ENCODE assay signal across 19 cellular contexts in the genomic region with DNA sequence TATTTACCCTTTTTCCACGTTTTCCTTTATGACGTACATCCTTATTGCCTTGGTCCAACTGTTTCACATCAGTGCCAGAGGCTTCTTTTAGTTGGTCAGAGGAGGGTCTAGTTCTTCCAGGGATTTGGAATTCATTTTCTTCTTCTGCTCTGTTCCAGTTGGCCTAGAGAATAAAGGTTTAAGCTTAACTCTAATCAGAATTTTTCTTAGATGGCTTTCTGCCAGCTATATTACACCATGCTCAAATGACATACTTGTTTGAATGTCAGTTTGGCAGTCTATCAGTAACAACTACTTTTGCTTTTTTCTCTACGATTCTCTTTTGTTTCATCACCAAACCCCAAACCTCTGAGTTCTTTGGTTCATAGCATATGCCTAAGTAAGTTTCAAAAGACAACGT. TPM values are rescaled to one million over a fixed set of nuclear protein-coding genes. Genes with fewer than 3 reads are reported as not detected.
DNase-seq lines count a peak whose midpoint lies in the region; ATAC-seq and TF ChIP-seq lines count a peak whose summit lies in the region.
"Had no signal": no experiment of that assay in that cellular context is flagged by ENCODE, and none has a peak within 500 bp of the region (broad histone marks: within the 10 kb centered on the region; RNA-seq: fewer than 3 reads in every experiment).

No MANE protein-coding gene starts in this region.

- no peaks in the 10 kb centered on the region for H3K27me3 ChIP-seq in IMR-90 (ENCODE audit: control insufficient read depth, insufficient read depth, low read length)
- no peaks in the 10 kb centered on the region for H3K27me3 ChIP-seq in lung (ENCODE audit: control insufficient read depth, insufficient read depth)
- H3K27me3 ChIP-seq in stomach, result no peaks in the 10 kb centered on the region
- no peaks in the 10 kb centered on the region for H3K27me3 ChIP-seq in upper lobe of left lung
- H3K27me3 ChIP-seq in esophagus muscularis mucosa, result no peaks in the 10 kb centered on the region

- in situ Hi-C loops in IMR-90 (cut with MboI; ENCODE audit: low sequenced_read_pairs), result loop anchor here (25.0 kb wide), 1 partner anchor 658 kb away; a partner anchor contains a TSS

- H2BK20ac ChIP-seq in IMR-90 (ENCODE audit: low read depth, low read length), result no peak overlapping the region

- POLR2A ChIA-PET in HEK293 (lab: Yijun Ruan, JAX) (interaction anchor here (0.6 kb wide), 1 partner anchor 21 kb away, joined by 3 read pairs; no protein-coding TSS in a partner anchor), IMR-90 (lab: Charles Lee; ENCODE audit: unreplicated experiment) (no interaction called here)

- no TSS peak for BruUV-seq in IMR-90 (replicated peaks; lab: Mats Ljungman, UMichigan)

- H3K36me3 ChIP-seq in HEK293 (ENCODE audit: control insufficient read depth in 2 of 2, insufficient read depth in 1 of 2, low read length in 2 of 2), result peaks cover 27 to 59% of the 10 kb centered on the region in 2 experiments
- H3K36me3 ChIP-seq in IMR-90 (ENCODE audit: control insufficient read depth, insufficient read depth, low read length), result peaks cover 37% of the 10 kb centered on the region
- peaks cover 8 to 11% of the 10 kb centered on the region in 2 donors for H3K36me3 ChIP-seq in lung (ENCODE audit: control insufficient read depth in 2 of 2, insufficient read depth in 2 of 2, low read length in 2 of 2)
- H3K36me3 ChIP-seq in stomach, result peaks cover 22 to 74% (median 69%) of the 10 kb centered on the region in 4 donors
- H3K36me3 ChIP-seq in upper lobe of left lung, result peaks cover 3 to 75% (median 23%) of the 10 kb centered on the region in 4 donors
- H3K36me3 ChIP-seq in esophagus muscularis mucosa, result peaks cover 38 to 73% (median 57%) of the 10 kb centered on the region in 4 donors

- no peaks in the 10 kb centered on the region for H3K9me3 ChIP-seq in HEK293 (ENCODE audit: control insufficient read depth, insufficient read depth, low read depth, low read length)
- H3K9me3 ChIP-seq in IMR-90 (ENCODE audit: control insufficient read depth, insufficient read depth, low read length), result no peaks in the 10 kb centered on the region
- no peaks in the 10 kb centered on the region for H3K9me3 ChIP-seq in lung (ENCODE audit: control insufficient read depth in 2 of 2, insufficient read depth in 1 of 2, low read length in 1 of 2)
- H3K9me3 ChIP-seq in stomach, result no peaks in the 10 kb centered on the region
- H3K9me3 ChIP-seq in upper lobe of left lung, result no peaks in the 10 kb centered on the region
- H3K9me3 ChIP-seq in esophagus muscularis mucosa, result no peaks in the 10 kb centered on the region

- H2BK5ac ChIP-seq in IMR-90 (ENCODE audit: low read depth, low read length, poor library complexity, severe bottlenecking), result no peak overlapping the region

- no peaks in the 10 kb centered on the region for H3K9me1 ChIP-seq in IMR-90 (ENCODE audit: insufficient read depth, low read length)

- peaks cover 3% of the 10 kb centered on the region; the same call in 1 of the 2 replicates for H3K4me1 ChIP-seq in HEK293 (ENCODE audit: control insufficient read depth, insufficient read depth, low read length)
- H3K4me1 ChIP-seq in IMR-90 (ENCODE audit: control insufficient read depth, insufficient read depth, low read length), result no peaks in the 10 kb centered on the region; the same call in 1 of the 2 replicates
- H3K4me1 ChIP-seq in lung (ENCODE audit: control insufficient read depth in 2 of 2, insufficient read depth in 2 of 2, low read length in 2 of 2), result peaks cover 1 to 3% of the 10 kb centered on the region in 2 donors
- H3K4me1 ChIP-seq in stomach, result peaks cover 0 to 30% (median 20%) of the 10 kb centered on the region in 4 donors
- peaks cover 0 to 16% (median 6%) of the 10 kb centered on the region in 4 donors for H3K4me1 ChIP-seq in upper lobe of left lung
- peaks cover 8 to 45% (median 35%) of the 10 kb centered on the region in 4 donors for H3K4me1 ChIP-seq in esophagus muscularis mucosa

- H3K27ac ChIP-seq in HEK293 (ENCODE audit: extremely low read depth, low read depth, low read length) (no peak overlapping the region), IMR-90 (ENCODE audit: insufficient read depth, low read length) (no peak overlapping the region), lung (ENCODE audit: low read depth in 1 of 2, low read length in 1 of 2) (no peak overlapping the region), stomach (no peak overlapping the region), upper lobe of left lung (no peak overlapping the region), esophagus muscularis mucosa (replicated peaks in 1 of 4) (no peak overlapping the region)
- H3K27ac ChIP-seq: C4-2B, GM23248 had no signal

- no peak overlapping the region for H3K4me3 ChIP-seq in HEK293 (ENCODE audit: low read depth, low read length)
- no peak overlapping the region for H3K4me3 ChIP-seq in IMR-90 (ENCODE audit: insufficient read depth, low read depth, low read length)
- H3K4me3 ChIP-seq in epithelial cell of esophagus (ENCODE audit: low read length), result no peak overlapping the region
- H3K4me3 ChIP-seq in lung, result no peak overlapping the region
- no peak overlapping the region for H3K4me3 ChIP-seq in stomach
- no peak overlapping the region for H3K4me3 ChIP-seq in upper lobe of left lung
- no peak overlapping the region for H3K4me3 ChIP-seq in esophagus muscularis mucosa
- H3K4me3 ChIP-seq: GM23248 had no signal

- no peak overlapping the region for H4K91ac ChIP-seq in IMR-90 (ENCODE audit: insufficient read depth, low read depth, low read length)

- H2AK5ac ChIP-seq in IMR-90 (ENCODE audit: low read depth, low read length), result no peak overlapping the region

- no peak overlapping the region for H4K8ac ChIP-seq in IMR-90 (ENCODE audit: low read depth in 2 of 2, low read length in 2 of 2)

- CTCF ChIA-PET in HEK293 (lab: Yijun Ruan, JAX), result no interaction called here
- CTCF ChIA-PET in IMR-90 (lab: Yijun Ruan, JAX), result no interaction called here

- H2AK9ac ChIP-seq in IMR-90 (replicated peaks; ENCODE audit: low read depth, low read length, poor library complexity), result no peak overlapping the region

- H3K14ac ChIP-seq in IMR-90 (replicated peaks; ENCODE audit: low read depth, low read length), result no peak overlapping the region

- TF ChIP-seq POLR2A in IMR-90 (IDR thresholded peaks at IDR 0.05; ENCODE audit: low read depth, low read length), result no peak
- no peak for TF ChIP-seq POLR2A in stomach (IDR thresholded peaks at IDR 0.05)
- no peak for TF ChIP-seq POLR2A in upper lobe of left lung (IDR thresholded peaks at IDR 0.05)
- TF ChIP-seq POLR2A in esophagus muscularis mucosa (IDR thresholded peaks at IDR 0.05; ENCODE audit: low read depth), result no peak

- peaks cover 13 to 39% of the 10 kb centered on the region in 2 experiments for H3K79me1 ChIP-seq in IMR-90 (ENCODE audit: low read depth in 1 of 2, low read length in 2 of 2)

- no peak overlapping the region for H3K9ac ChIP-seq in IMR-90 (ENCODE audit: low read depth, low read length)
- H3K9ac ChIP-seq: GM23248 had no signal

- H3K23ac ChIP-seq in IMR-90 (ENCODE audit: low read depth, low read length), result no peak overlapping the region

- no peak for TF ChIP-seq RAD21 in IMR-90 (IDR thresholded peaks at IDR 0.05; ENCODE audit: low read length)

- H2AFZ ChIP-seq in IMR-90 (replicated peaks; ENCODE audit: low read length, poor library complexity), result no peak overlapping the region
- H2AFZ ChIP-seq: GM23248 had no signal

- intact Hi-C loops in IMR-90 (cut with micrococcal nuclease) (no loop called here), stomach (cut with DNase I; ENCODE audit: low total_unique reads) (no loop called here), esophagus muscularis mucosa (cut with DNase I) (no loop called here)

- H2BK120ac ChIP-seq in IMR-90 (ENCODE audit: low read depth, low read length), result no peak overlapping the region

- H4K20me1 ChIP-seq in IMR-90 (ENCODE audit: insufficient read depth, low read length), result peaks cover 10% of the 10 kb centered on the region; the same call in 1 of the 2 replicates

- no peak overlapping the region for H2BK15ac ChIP-seq in IMR-90 (ENCODE audit: low read depth, low read length)

- H3K4ac ChIP-seq in IMR-90 (ENCODE audit: low read depth, low read length), result no peak overlapping the region

- TF ChIP-seq CTCF in HEK293 (tag by site-specific recombination; IDR thresholded peaks at IDR 0.05) (no peak), IMR-90 (conservative IDR thresholded peaks at IDR 0.05; ENCODE audit: low read depth, low read length) (no peak), epithelial cell of esophagus (IDR thresholded peaks at IDR 0.05; ENCODE audit: insufficient read depth, low read depth, low read length, missing control alignments) (no peak), lung (IDR thresholded peaks at IDR 0.05; ENCODE audit: control extremely low read depth, extremely low read depth) (no peak), stomach (IDR thresholded peaks at IDR 0.05) (no peak), upper lobe of left lung (IDR thresholded peaks at IDR 0.05) (no peak), esophagus muscularis mucosa (IDR thresholded peaks at IDR 0.05) (no peak)

- no peak overlapping the region for H4K5ac ChIP-seq in IMR-90 (ENCODE audit: low read depth, low read length)

- peak; percentile 46 for DNase-seq in IMR-90
- peak; percentile 4 for DNase-seq in epithelial cell of esophagus (ENCODE audit: low read depth)
- no peak for DNase-seq in lung (ENCODE audit: low spot score)
- no peak for DNase-seq in stomach
- DNase-seq in upper lobe of left lung, result no peak
- DNase-seq in esophagus muscularis mucosa (ENCODE audit: extremely low spot score), result no peak
- DNase-seq: AML-193, GM23248, HCEC 1CT, NCI-H1105 treated with DMSO at 0.1 percent for 48 hours, NCI-H1694, NCI-H2081 treated with DMSO at 0.1 percent for 48 hours, NCI-H2227 treated with DMSO at 0.1 percent for 48 hours, NCI-H510A treated with DMSO at 0.1 percent for 48 hours, NCI-H774, PC-3, RPMI8226 had no signal

- dilution Hi-C loops in IMR-90 (cut with HindIII; ENCODE audit: low sequenced_read_pairs, unreplicated experiment), result no loop called here

- ATAC-seq in IMR-90 (ENCODE audit: low read depth), result no peak
- peak; percentile 19 for ATAC-seq in lung (ENCODE audit: insufficient read depth, low FRiP score)
- ATAC-seq in upper lobe of left lung (ENCODE audit: low FRiP score in 2 of 2), result no peak
- ATAC-seq: PC-3 had no signal

- no CpG with 5 or more reads among the region's 4 CpGs for WGBS in IMR-90 (ENCODE audit: extremely low coverage in 2 of 2, insufficient read length in 1 of 2), 2 experiments
- 66 to 68% methylated on average over 4 of the region's 4 CpGs for WGBS in lung, 2 donors
- 61 to 72% (median 63%) methylated on average over 4 of the region's 4 CpGs for WGBS in stomach, 5 donors
- 68 to 75% methylated on average over 4 of the region's 4 CpGs for WGBS in upper lobe of left lung, 2 donors
- WGBS in esophagus muscularis mucosa, result 62% methylated on average over 4 of the region's 4 CpGs

- no peak overlapping the region for H3K4me2 ChIP-seq in IMR-90 (ENCODE audit: low read depth, low read length)

- H3K18ac ChIP-seq in IMR-90 (ENCODE audit: low read depth, low read length), result no peak overlapping the region

- TF ChIP-seq EP300 in stomach (IDR thresholded peaks at IDR 0.05), result no peak
- no peak for TF ChIP-seq EP300 in upper lobe of left lung (IDR thresholded peaks at IDR 0.05)
- no peak for TF ChIP-seq EP300 in esophagus muscularis mucosa (IDR thresholded peaks at IDR 0.05)

- H3K56ac ChIP-seq in IMR-90 (ENCODE audit: extremely low read depth, insufficient read depth, low read length), result no peak overlapping the region

RNA-seq across cellular contexts. Expression of a gene that starts 16.8 kb away (rescaled TPM):
- total RNA-seq in IMR-90 (2012; rRNA removed), result 86.4 and 110 TPM in 2 replicates
- 34.2 and 43.8 TPM in 2 replicates for polyA plus RNA-seq in IMR-90 (2012; rRNA removed)
- polyA plus RNA-seq in IMR-90 (2012; cell fraction: cytosol; rRNA removed), result 9.1 and 12.6 TPM in 2 replicates
- polyA plus RNA-seq in IMR-90 (2012; cell fraction: nucleus; rRNA removed; ENCODE audit: low replicate concordance), result 9.9 and 80.4 TPM in 2 replicates
- 10 to 100 TPM; 52.9 to 84.7 TPM for total RNA-seq in lung
- 10 to 100 TPM; 28.0 to 38.9 TPM for polyA plus RNA-seq in lung
- total RNA-seq in stomach, result 100 to 1,000 TPM in 1 of 5 donors, 10 to 100 TPM in 3, 1 to 10 TPM in 1; 6.1 to 121 (median 24.1) TPM
- 10 to 100 TPM; 15.2 to 21.5 (median 19.7) TPM for polyA plus RNA-seq in stomach
- 10 to 100 TPM; 30.4 to 86.7 (median 47.9) TPM for total RNA-seq in upper lobe of left lung
- 100 to 1,000 TPM in 3 of 4 donors, 10 to 100 TPM in 1; 95.1 to 157 (median 122) TPM for total RNA-seq in esophagus muscularis mucosa

RNA-seq across cellular contexts. Expression of a gene that starts 31.7 kb away (rescaled TPM):
- 0.54 and 0.83 TPM in 2 replicates for total RNA-seq in IMR-90 (2012; rRNA removed)
- 0.62 TPM in 2 replicates for polyA plus RNA-seq in IMR-90 (2012; rRNA removed)
- 0.10 TPM in 2 replicates for polyA plus RNA-seq in IMR-90 (2012; cell fraction: cytosol; rRNA removed)
- polyA plus RNA-seq in IMR-90 (2012; cell fraction: nucleus; rRNA removed; ENCODE audit: low replicate concordance), result 0.08 and 0.56 TPM in 2 replicates
- 1 to 10 TPM; 1.4 to 3.4 TPM for total RNA-seq in lung
- polyA plus RNA-seq in lung, result under 1 TPM; 0.14 to 0.18 TPM
- total RNA-seq in stomach, result 1 to 10 TPM in 3 of 5 donors, not detected in 2; 1.8 to 3.3 (median 2.0) TPM
- under 1 TPM in 2 of 3 donors, not detected in 1; 0.43 to 0.44 TPM for polyA plus RNA-seq in stomach
- under 1 TPM in 3 of 6 donors, not detected in 3; 0.20 to 0.74 (median 0.26) TPM for total RNA-seq in upper lobe of left lung
- total RNA-seq in esophagus muscularis mucosa, result 1 to 10 TPM in 1 of 4 donors, under 1 TPM in 3; 0.42 to 1.6 (median 0.84) TPM

Comparison
In these comparisons a context has a peak if more than half of its experiments do, and no peak if none do; other contexts are left out.
1. DNase-seq: peak in IMR-90 (single experiment) and epithelial cell of esophagus (single experiment); none in lung (single experiment), stomach (single experiment), upper lobe of left lung (0 of 2) and esophagus muscularis mucosa (single experiment).